In genomic region chr1:50603274-50604271, GRCh38 we compare ENCODE assay signal across 10 cellular contexts.
DNase-seq lines count a peak whose midpoint lies in the region; ATAC-seq and TF ChIP-seq lines count a peak whose summit lies in the region.
"Had no signal": no experiment of that assay in that cellular context is flagged by ENCODE, and none has a peak within 500 bp of the region (broad histone marks: within the 10 kb centered on the region; RNA-seq: fewer than 3 reads in every experiment).

No MANE protein-coding gene starts in this region.

- DNase-seq in DMS153 treated with DMSO at 0.1 percent for 48 hours (lab: John Stamatoyannopoulos, UW; ENCODE audit: unreplicated experiment) (peak; percentile 17), kidney tubule cell (ENCODE audit: low spot score) (peak; percentile 77), COR-L47 (lab: John Stamatoyannopoulos, UW) (no peak), NCI-H187 (lab: John Stamatoyannopoulos, UW) (no peak), GM13976 (ENCODE audit: low spot score) (no peak)
- DNase-seq: activated CD4-positive, alpha-beta T cell treated with anti-CD3 and anti-CD28 coated beads for 36 hours; NCI-H2227 treated with DMSO at 0.1 percent for 48 hours had no signal

- TF ChIP-seq CTCF in GM13976 (IDR thresholded peaks at IDR 0.05; ENCODE audit: borderline replicate concordance, control extremely low read depth, extremely low read depth, insufficient read depth, missing control alignments) = no peak

- ATAC-seq in HG03439 (IDR thresholded peaks at IDR 0.05; ENCODE audit: unreplicated experiment) = peak; percentile 56
- ATAC-seq in SK-N-SH treated with all-trans-retinoic acid at 6 μM for 48 hours = peak; percentile 89
- no peak for ATAC-seq in HG03457 (IDR thresholded peaks at IDR 0.05; ENCODE audit: unreplicated experiment)
- ATAC-seq: activated CD4-positive, alpha-beta T cell treated with anti-CD3 and anti-CD28 coated beads for 36 hours had no signal

- in situ Hi-C loops in GM13976 (cut with MboI; ENCODE audit: low sequenced_read_pairs, unreplicated experiment) = no loop called here

TF ChIP-seq in SK-N-SH treated with all-trans-retinoic acid at 6 μM for 48 hours, 23 proteins besides CTCF, POLR2A, EP300 and RAD21:
- TF ChIP-seq ZC3H10 (CRISPR knock-in tag; IDR thresholded peaks at IDR 0.05) (peak; percentile 81; the same call in 1 of the 2 replicates), TCF4 (CRISPR knock-in tag; IDR thresholded peaks at IDR 0.05; ENCODE audit: borderline replicate concordance) (no peak), PATZ1 (CRISPR knock-in tag; IDR thresholded peaks at IDR 0.05; ENCODE audit: borderline replicate concordance) (0 out of 2 replicates have a peak, but pooled peaks have one; percentile 13), ISL1 (CRISPR knock-in tag; IDR thresholded peaks at IDR 0.05) (peak; percentile 74), PPARA (CRISPR knock-in tag; IDR thresholded peaks at IDR 0.05; ENCODE audit: borderline replicate concordance) (no peak), ESRRG (CRISPR knock-in tag; IDR thresholded peaks at IDR 0.05) (no peak), OSR1 (CRISPR knock-in tag; IDR thresholded peaks at IDR 0.05) (no peak)
TF ChIP-seq in SK-N-SH treated with all-trans-retinoic acid at 6 μM for 48 hours: peak in this region for 3.

Comparison
In these comparisons a context has a peak if more than half of its experiments do, and no peak if none do; other contexts are left out.
1. DNase-seq: peak in DMS153 treated with DMSO at 0.1 percent for 48 hours (single experiment) and kidney tubule cell (single experiment); none in COR-L47 (single experiment), NCI-H187 (0 of 2) and GM13976 (single experiment).